8 cellular contexts compared by ENCODE assay signal in the genomic region with DNA sequence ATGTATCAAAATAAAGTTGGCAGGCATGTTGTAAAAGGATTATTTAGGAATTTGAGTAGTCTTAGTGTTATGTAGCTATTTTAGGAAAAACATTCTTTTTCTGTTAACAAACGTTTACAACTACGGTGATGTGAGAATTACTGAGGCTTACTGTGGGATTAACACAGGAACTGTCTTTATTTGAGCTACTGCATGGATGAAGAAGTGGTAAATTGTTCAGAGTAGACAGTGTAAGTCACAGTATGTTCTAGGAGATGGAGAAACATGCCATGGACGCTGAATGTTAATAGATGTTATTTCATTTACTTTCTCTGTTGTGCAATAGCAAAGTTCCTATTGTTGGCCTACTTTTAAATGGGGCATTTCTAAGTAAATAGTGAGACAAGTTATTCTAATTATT.
DNase-seq lines count a peak whose midpoint lies in the region; ATAC-seq and TF ChIP-seq lines count a peak whose summit lies in the region.

No MANE protein-coding gene starts in this region.

- H3K27ac ChIP-seq in VCaP = peak overlapping the region; percentile 90

- H3K27ac Mint-ChIP-seq in activated naive CD4-positive, alpha-beta T cell treated with anti-CD3 and anti-CD28 coated beads, Interleukin-2, amount 50 U/mL, for 24 hours = peak overlapping the region; percentile 93

- DNase-seq in activated naive CD4-positive, alpha-beta T cell treated with anti-CD3 and anti-CD28 coated beads, Interleukin-2, amount 50 U/mL, for 16 hours = no peak
- DNase-seq in foreskin melanocyte (peak; percentile 47), skeletal muscle cell (ENCODE audit: low read depth) (peak; percentile 62), NCI-H1048 (lab: John Stamatoyannopoulos, UW) (no peak), NCI-H2081 (lab: John Stamatoyannopoulos, UW) (no peak)

- peak overlapping the region; percentile 77 for H3K4me3 ChIP-seq in skeletal muscle cell (ENCODE audit: low read depth, low read length)

- no peaks in the 10 kb centered on the region for H3K27me3 Mint-ChIP-seq in activated naive CD4-positive, alpha-beta T cell treated with anti-CD3 and anti-CD28 coated beads, Interleukin-2, amount 50 U/mL, for 24 hours

- ATAC-seq in GM19324 (IDR thresholded peaks at IDR 0.05; ENCODE audit: low FRiP score, unreplicated experiment) = no peak

- no peaks in the 10 kb centered on the region for H3K9me3 Mint-ChIP-seq in activated naive CD4-positive, alpha-beta T cell treated with anti-CD3 and anti-CD28 coated beads, Interleukin-2, amount 50 U/mL, for 24 hours

- peaks cover 56% of the 10 kb centered on the region for H3K4me1 Mint-ChIP-seq in activated naive CD4-positive, alpha-beta T cell treated with anti-CD3 and anti-CD28 coated beads, Interleukin-2, amount 50 U/mL, for 24 hours

- H3K36me3 Mint-ChIP-seq in activated naive CD4-positive, alpha-beta T cell treated with anti-CD3 and anti-CD28 coated beads, Interleukin-2, amount 50 U/mL, for 24 hours = peaks cover 3% of the 10 kb centered on the region

- peak overlapping the region; percentile 92 for H3K4me3 Mint-ChIP-seq in activated naive CD4-positive, alpha-beta T cell treated with anti-CD3 and anti-CD28 coated beads, Interleukin-2, amount 50 U/mL, for 24 hours

- no peak for TF ChIP-seq CTCF in VCaP (conservative IDR thresholded peaks at IDR 0.05)

Comparison
In these comparisons a context has a peak if more than half of its experiments do, and no peak if none do; other contexts are left out.
1. DNase-seq: peak in foreskin melanocyte (single experiment) and skeletal muscle cell (single experiment); none in activated naive CD4-positive, alpha-beta T cell treated with anti-CD3 and anti-CD28 coated beads, Interleukin-2, amount 50 U/mL, for 16 hours (single experiment), NCI-H1048 (single experiment) and NCI-H2081 (0 of 2).